ENCODE assay signal across 8 cellular contexts in genomic region chr16:89256651-89257254, GRCh38. TPM values are rescaled to one million over a fixed set of nuclear protein-coding genes. Genes with fewer than 3 reads are reported as not detected.
DNase-seq lines count a peak whose midpoint lies in the region; ATAC-seq and TF ChIP-seq lines count a peak whose summit lies in the region.

No MANE protein-coding gene starts in this region.

- H3K4me1 Mint-ChIP-seq in endodermal cell = no peaks in the 10 kb centered on the region

- H3K9me3 ChIP-seq in endodermal cell (ENCODE audit: control insufficient read depth, low read length) (no peaks in the 10 kb centered on the region), mucosa of stomach (ENCODE audit: control insufficient read depth, low read length) (no peaks in the 10 kb centered on the region)

- H3K27me3 ChIP-seq in endodermal cell (ENCODE audit: control insufficient read depth, insufficient read depth, low read length, poor library complexity, severe bottlenecking) (no peaks in the 10 kb centered on the region), mucosa of stomach (ENCODE audit: control insufficient read depth, insufficient read depth, low read length) (peaks cover 18% of the 10 kb centered on the region)

- H3K9me3 Mint-ChIP-seq in endodermal cell = peaks cover 2% of the 10 kb centered on the region

- TF ChIP-seq CTCF in AG10803 (conservative IDR thresholded peaks at IDR 0.05; ENCODE audit: low read length) = no peak
- TF ChIP-seq CTCF in endodermal cell (conservative IDR thresholded peaks at IDR 0.05) = no peak

- no peak overlapping the region for H3K27ac ChIP-seq in endodermal cell (ENCODE audit: low read depth, low read length)

- H3K4me3 ChIP-seq in AG10803 (ENCODE audit: low read length) (peak overlapping the region; percentile 50), endodermal cell (ENCODE audit: low read length) (no peak overlapping the region), mucosa of stomach (ENCODE audit: low read length) (peak overlapping the region; percentile 50)

- H3K36me3 Mint-ChIP-seq in endodermal cell (ENCODE audit: low read depth) = no peaks in the 10 kb centered on the region

- no peaks in the 10 kb centered on the region for H3K36me3 ChIP-seq in endodermal cell (ENCODE audit: control insufficient read depth, insufficient read depth, low read length)
- H3K36me3 ChIP-seq in mucosa of stomach (ENCODE audit: control insufficient read depth, insufficient read depth, low read length) = no peaks in the 10 kb centered on the region

- WGBS in endodermal cell (ENCODE audit: insufficient coverage in 1 of 2, insufficient read length in 1 of 2), 2 experiments = 81 to 84% methylated on average over 27 to 57 of the region's 57 CpGs

- ATAC-seq in HG03342 (IDR thresholded peaks at IDR 0.05; ENCODE audit: unreplicated experiment) = no peak

- H3K4me3 Mint-ChIP-seq in endodermal cell = peak overlapping the region; percentile 50

- DNase-seq in AG10803 (ENCODE audit: low read depth) (peak; percentile 40), LoVo (ENCODE audit: low spot score) (peak; percentile 26), endodermal cell (peak; percentile 84), COLO829 (ENCODE audit: low spot score) (no peak)
- peak in 2 of 3 experiments; percentile 55 to 59 for DNase-seq in activated CD8-positive, alpha-beta memory T cell treated with anti-CD3 and anti-CD28 coated beads for 48 hours (ENCODE audit: low read depth in 2 of 3, low spot score in 2 of 3)
- peak; percentile 72 for DNase-seq in stimulated activated CD8-positive, alpha-beta memory T cell treated with anti-CD3 and anti-CD28 coated beads, Interleukin-4, amount 100 ng/mL, for 24 hours (ENCODE audit: low read depth)

- H3K27me3 Mint-ChIP-seq in endodermal cell (ENCODE audit: insufficient read depth) = peaks cover 39% of the 10 kb centered on the region

- H3K27ac Mint-ChIP-seq in endodermal cell = peak overlapping the region; percentile 76

- H3K9ac ChIP-seq in endodermal cell (ENCODE audit: extremely low read depth, low read length, poor library complexity, severe bottlenecking) = no peak overlapping the region
- peak overlapping the region; percentile 47 for H3K9ac ChIP-seq in mucosa of stomach (ENCODE audit: low read length)

- H3K4me1 ChIP-seq in endodermal cell (ENCODE audit: control insufficient read depth, insufficient read depth, low read length) (no peaks in the 10 kb centered on the region), mucosa of stomach (ENCODE audit: control insufficient read depth, insufficient read depth, low read length) (peaks cover 20% of the 10 kb centered on the region)

RNA-seq across cellular contexts. Expression of gene ZNF778, which starts 39.2 kb away (rescaled TPM):
- 10 to 100 TPM; 13.0 to 16.3 TPM for total RNA-seq in endodermal cell
- 12.3 TPM for polyA plus RNA-seq in endodermal cell (2013, experiment 1 of 2)
- 12.5 TPM for polyA plus RNA-seq in endodermal cell (2013, experiment 2 of 2)

RNA-seq across cellular contexts. Expression of gene SLC22A31, which starts 56.4 kb away (rescaled TPM):
- total RNA-seq in endodermal cell = 10 to 100 TPM in 1 of 2 donors, 1 to 10 TPM in 1; 9.7 to 33.9 TPM
- polyA plus RNA-seq in endodermal cell (2013, experiment 1 of 2) = 1.7 TPM
- 1.6 TPM for polyA plus RNA-seq in endodermal cell (2013, experiment 2 of 2)
